ENCODE assay signal across 8 cellular contexts in the genomic region with DNA sequence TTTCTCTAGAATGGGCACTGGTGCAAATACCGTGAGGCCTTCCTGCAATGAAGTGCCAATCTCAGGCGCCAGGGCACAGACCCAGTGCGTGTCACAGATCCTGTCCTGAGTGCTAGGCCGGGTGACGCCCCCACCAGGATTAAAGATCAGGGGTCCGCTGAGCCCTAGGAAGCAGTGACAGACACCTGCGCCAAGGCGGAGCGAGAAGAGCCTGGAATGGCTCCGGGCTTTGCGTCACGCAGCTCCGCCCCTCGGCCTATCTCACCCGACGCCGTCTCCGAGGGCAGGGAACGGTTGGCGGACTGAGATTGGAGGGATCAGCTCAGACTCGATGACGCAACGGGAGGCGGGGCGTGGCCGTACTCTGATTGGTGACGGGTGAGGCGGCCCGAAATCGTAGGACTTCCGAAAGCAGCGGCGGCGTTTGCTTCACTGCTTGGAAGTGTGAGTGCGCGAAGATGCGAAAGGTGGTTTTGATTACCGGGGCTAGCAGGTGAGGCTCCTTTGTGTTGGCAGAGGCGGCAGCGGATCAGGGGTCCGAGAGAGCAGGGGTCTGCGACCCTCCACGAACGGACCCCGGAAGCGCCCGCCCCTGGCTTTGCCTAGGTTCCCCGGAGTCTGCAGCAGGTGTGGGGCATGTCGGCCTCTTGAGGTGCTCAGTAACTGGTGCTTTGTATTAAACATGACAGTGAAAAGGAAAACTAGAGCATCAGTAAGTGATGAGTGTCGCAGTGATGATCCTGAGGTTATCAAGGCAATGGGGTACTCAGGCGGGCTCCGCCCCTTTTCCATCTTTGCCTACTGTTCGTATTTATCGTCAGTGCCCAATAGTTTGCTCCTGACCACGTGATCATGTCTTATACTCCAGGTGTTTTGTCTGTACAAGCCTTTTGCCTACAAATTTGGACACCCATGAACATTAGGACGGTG.
DNase-seq lines count a peak whose midpoint lies in the region; ATAC-seq and TF ChIP-seq lines count a peak whose summit lies in the region.
"Not testable (repeated sequence)": the region's sequence is repeated elsewhere in the genome, so short reads cannot be mapped to it uniquely, and the experiment has no call there.

No MANE protein-coding gene starts in this region.

- in situ Hi-C loops in ACHN (cut with HindIII; ENCODE audit: low pct_ligation_motif_present, low pct_unique_long_range_greater_than_20kb, low sequenced_read_pairs) = not testable (repeated sequence)
- in situ Hi-C loops in mammary epithelial cell (cut with MboI; ENCODE audit: low sequenced_read_pairs in 2 of 2) = loop anchor here in 1 of 2 donors (25.0 kb wide), 1 partner anchor 369 kb away; a partner anchor contains a TSS

- H2AFZ ChIP-seq in mammary epithelial cell (ENCODE audit: low read depth, low read length) = peak overlapping the region; percentile 92

- CTCF ChIA-PET in activated B cell treated with CpG ODN at 0.5 μM for 24 hours (lab: Charles Lee) = not testable (repeated sequence)
- CTCF ChIA-PET in mammary epithelial cell (lab: Charles Lee; ENCODE audit: low non-redundant PET) = interaction anchor here (0.7 kb wide), 1 partner anchor 379 kb away, joined by 4 read pairs; no protein-coding TSS in a partner anchor

- POLR2A ChIA-PET in activated B cell treated with CpG ODN at 0.5 μM for 24 hours (lab: Charles Lee) = not testable (repeated sequence)

- peak overlapping the region; percentile 55 for H3K9ac ChIP-seq in mammary epithelial cell (ENCODE audit: insufficient read depth, low read length)

- peak; percentile 99 for ATAC-seq in GM18909 (IDR thresholded peaks at IDR 0.05; ENCODE audit: poor library complexity, unreplicated experiment)
- ATAC-seq in HG03108 (IDR thresholded peaks at IDR 0.05; ENCODE audit: unreplicated experiment) = peak; percentile 99
- peak; percentile 99 for ATAC-seq in activated B cell treated with CpG ODN at 0.5 μM for 24 hours (ENCODE audit: low read depth)

- dilution Hi-C loops in mammary epithelial cell (cut with HindIII; ENCODE audit: low sequenced_read_pairs) = not testable (repeated sequence)

- H3K4me3 ChIP-seq in mammary epithelial cell (replicated peaks in 1 of 3; ENCODE audit: insufficient read depth in 1 of 3, low read depth in 2 of 3, low read length in 3 of 3) (peak overlapping the region; percentile 55 to 68 (median 61)), skin epidermis (peak overlapping the region; percentile 34 to 45 (median 38))

- H3K36me3 ChIP-seq in mammary epithelial cell (ENCODE audit: insufficient read depth, low read length) = not testable (repeated sequence)

- TSS peak; percentile 65 for BruUV-seq in mammary epithelial cell (replicated peaks; lab: Mats Ljungman, UMichigan)

- not testable (repeated sequence) for H3K4me1 ChIP-seq in mammary epithelial cell (ENCODE audit: insufficient read depth, low read length)

- peaks cover 11% of the 10 kb centered on the region for H3K36me3 Mint-ChIP-seq in activated B cell treated with CpG ODN at 0.5 μM for 24 hours (ENCODE audit: low read depth)

- peaks cover 34% of the 10 kb centered on the region for H3K79me2 ChIP-seq in mammary epithelial cell (ENCODE audit: insufficient read depth, low read length)

- peak overlapping the region; percentile 62 for H3K27ac ChIP-seq in mammary epithelial cell (ENCODE audit: insufficient read depth, low read depth, low read length)
- peak overlapping the region in 19 of 21 experiments; percentile 6 to 89 (median 71) for H3K27ac ChIP-seq in skin epidermis

- H3K9me3 Mint-ChIP-seq in activated B cell treated with CpG ODN at 0.5 μM for 24 hours = not testable (repeated sequence)

- H4K20me1 ChIP-seq in mammary epithelial cell (ENCODE audit: insufficient read depth, low read length) = not testable (repeated sequence)

- H3K4me2 ChIP-seq in mammary epithelial cell (ENCODE audit: insufficient read depth, low read depth, low read length) = peak overlapping the region; percentile 83

- H3K27me3 Mint-ChIP-seq in activated B cell treated with CpG ODN at 0.5 μM for 24 hours = not testable (repeated sequence)

- intact Hi-C loops in activated B cell treated with CpG ODN at 0.5 μM for 24 hours (cut with micrococcal nuclease) = loop anchor here (1.0 to 2.0 kb wide), 3 partner anchors 262 to 499 kb away; a partner anchor contains a TSS
- intact Hi-C loops in mammary epithelial cell (cut with micrococcal nuclease) = loop anchor here (2.0 kb wide), 1 partner anchor 379 kb away; a partner anchor contains a TSS

- DNase-seq in ACHN (peak; percentile 49), NCI-H2196 (lab: John Stamatoyannopoulos, UW; ENCODE audit: unreplicated experiment) (peak; percentile 62), activated B cell treated with CpG ODN at 0.5 μM for 24 hours (peak; percentile 65), mammary epithelial cell (peak; percentile 59), iris pigment epithelial cell (ENCODE audit: low read depth) (peak; percentile 60)

- H3K27me3 ChIP-seq in mammary epithelial cell (ENCODE audit: insufficient read depth, low read length) = not testable (repeated sequence)

- TF ChIP-seq CTCF in activated B cell treated with CpG ODN at 0.5 μM for 24 hours (IDR thresholded peaks at IDR 0.05); mammary epithelial cell (conservative IDR thresholded peaks at IDR 0.05 in 1 of 2, IDR thresholded peaks at IDR 0.05 in 1 of 2; ENCODE audit: extremely low read depth in 1 of 2, insufficient read depth in 1 of 2, low read depth in 1 of 2, low read length in 2 of 2): not testable (repeated sequence)

- H3K27ac Mint-ChIP-seq in activated B cell treated with CpG ODN at 0.5 μM for 24 hours = peak overlapping the region; percentile 98

- H3K4me1 Mint-ChIP-seq in activated B cell treated with CpG ODN at 0.5 μM for 24 hours = not testable (repeated sequence)

- peak overlapping the region; percentile 96 for H3K4me3 Mint-ChIP-seq in activated B cell treated with CpG ODN at 0.5 μM for 24 hours

- 2% methylated on average over 24 of the region's 56 CpGs for WGBS in mammary epithelial cell (ENCODE audit: low coverage, missing lambda C conversion rate)

- H3K9me3 ChIP-seq in mammary epithelial cell (replicated peaks; ENCODE audit: insufficient read depth, low read length) = not testable (repeated sequence)

Comparison
In these comparisons a context has a peak if more than half of its experiments do, and no peak if none do; other contexts are left out.
1. Peak in every context shown above with its lines: DNase-seq, ATAC-seq, H3K4me3 ChIP-seq and H3K27ac ChIP-seq.